In genomic region chr17:79833110-79833450, GRCh38 we compare ENCODE assay signal across 13 cellular contexts. TPM values are rescaled to one million over a fixed set of nuclear protein-coding genes. Genes with fewer than 3 reads are reported as not detected.
DNase-seq lines count a peak whose midpoint lies in the region; ATAC-seq and TF ChIP-seq lines count a peak whose summit lies in the region.
"Had no signal": no experiment of that assay in that cellular context is flagged by ENCODE, and none has a peak within 500 bp of the region (broad histone marks: within the 10 kb centered on the region; RNA-seq: fewer than 3 reads in every experiment).

No MANE protein-coding gene starts in this region.

- intact Hi-C loops in PC-9 (cut with micrococcal nuclease; ENCODE audit: unreplicated experiment) = no loop called here
- intact Hi-C loops in prostate gland (cut with DNase I) = no loop called here

- no peak for DNase-seq in activated T-cell treated with anti-CD3 and anti-CD28 coated beads, Interleukin-2, amount 50 U/mL, for 72 hours
- no peak for DNase-seq in activated T-cell treated with anti-CD3 and anti-CD28 coated beads, Interleukin-2, amount 50 U/mL, for 48 hours
- DNase-seq in PC-9 (no peak), fibroblast of villous mesenchyme (ENCODE audit: low read depth) (no peak), prostate gland (ENCODE audit: low spot score) (no peak), AML-193 (lab: John Stamatoyannopoulos, UW) (no peak), HFFc6 (no peak), HPDE6-E6E7 (ENCODE audit: extremely low spot score) (no peak)
- DNase-seq: activated CD4-positive, alpha-beta T cell treated with anti-CD3 and anti-CD28 coated beads, Interleukin-2, amount 50 U/mL, for 4 hours; activated naive CD4-positive, alpha-beta T cell; KBM-7; NCI-H2029; NK-92 treated with Interleukin-12 subunit alpha and Interleukin-12 subunit beta, amount 100 ng/mL, for 24 hours had no signal

- POLR2A ChIA-PET in PC-9 (lab: Charles Lee; ENCODE audit: unreplicated experiment) = interaction anchor here (0.7 to 0.9 kb wide), 2 partner anchors 23 to 25 kb away, joined by 3 to 22 read pairs; no protein-coding TSS in a partner anchor

- no peak for TF ChIP-seq POLR2A in prostate gland (IDR thresholded peaks at IDR 0.05)

- no peak overlapping the region for H2AFZ ChIP-seq in PC-9

- H3K27ac ChIP-seq in PC-9 (peak overlapping the region; percentile 82), prostate gland (peak overlapping the region; percentile 80 to 88)

- H3K4me3 ChIP-seq in PC-9 (peak overlapping the region; percentile 68), fibroblast of villous mesenchyme (ENCODE audit: low read depth, low read length) (peak overlapping the region; percentile 43), prostate gland (peak overlapping the region in 1 of 2 donors; percentile 11)

- no peaks in the 10 kb centered on the region for H3K9me3 Mint-ChIP-seq in activated T-cell treated with anti-CD3 and anti-CD28 coated beads, Interleukin-2, amount 50 U/mL, for 72 hours
- no peaks in the 10 kb centered on the region for H3K9me3 Mint-ChIP-seq in HFFc6

- H3K9me3 ChIP-seq in PC-9 (ENCODE audit: insufficient read depth, low read depth) (no peaks in the 10 kb centered on the region), prostate gland (no peaks in the 10 kb centered on the region)

- H3K27me3 ChIP-seq in PC-9 (ENCODE audit: insufficient read depth, low read depth) (no peaks in the 10 kb centered on the region), prostate gland (replicated peaks; ENCODE audit: insufficient read depth) (no peaks in the 10 kb centered on the region)

- peak overlapping the region; percentile 73 for H3K4me2 ChIP-seq in PC-9

- peaks cover 18% of the 10 kb centered on the region for H4K20me1 ChIP-seq in PC-9 (ENCODE audit: insufficient read depth)

- H3K9me2 ChIP-seq in PC-9 (ENCODE audit: insufficient read depth) = no peaks in the 10 kb centered on the region

- no peaks in the 10 kb centered on the region for H3K27me3 Mint-ChIP-seq in activated T-cell treated with anti-CD3 and anti-CD28 coated beads, Interleukin-2, amount 50 U/mL, for 72 hours (ENCODE audit: low read depth)
- H3K27me3 Mint-ChIP-seq in HFFc6 (ENCODE audit: insufficient read depth) = peaks cover 4% of the 10 kb centered on the region

- H3K4me1 ChIP-seq in PC-9 (replicated peaks; ENCODE audit: insufficient read depth) (peaks cover 41% of the 10 kb centered on the region), prostate gland (replicated peaks) (peaks cover 38% of the 10 kb centered on the region)

- no peak for ATAC-seq in activated T-cell treated with anti-CD3 and anti-CD28 coated beads, Interleukin-2, amount 50 U/mL, for 72 hours (replicated peaks in 1 of 2)

- peaks cover 5 to 12% of the 10 kb centered on the region in 2 donors for H3K36me3 Mint-ChIP-seq in activated T-cell treated with anti-CD3 and anti-CD28 coated beads, Interleukin-2, amount 50 U/mL, for 72 hours (ENCODE audit: insufficient read depth in 2 of 2)
- H3K36me3 Mint-ChIP-seq in HFFc6 (ENCODE audit: low read depth) = peaks cover 5% of the 10 kb centered on the region

- H3F3A ChIP-seq in PC-9 (ENCODE audit: insufficient read depth, low read depth) = peaks cover 16% of the 10 kb centered on the region; the same call in 1 of the 2 replicates

- H3K4me1 Mint-ChIP-seq in activated T-cell treated with anti-CD3 and anti-CD28 coated beads, Interleukin-2, amount 50 U/mL, for 72 hours (ENCODE audit: low read depth) = peaks cover 26% of the 10 kb centered on the region
- peaks cover 8% of the 10 kb centered on the region; the same call in 1 of the 2 replicates for H3K4me1 Mint-ChIP-seq in HFFc6 (ENCODE audit: low read depth)

- H3K27ac Mint-ChIP-seq in activated T-cell treated with anti-CD3 and anti-CD28 coated beads, Interleukin-2, amount 50 U/mL, for 72 hours = no peak overlapping the region
- H3K27ac Mint-ChIP-seq in HFFc6 = no peak overlapping the region

- no peak for TF ChIP-seq CTCF in PC-9 (conservative IDR thresholded peaks at IDR 0.05)
- TF ChIP-seq CTCF in fibroblast of villous mesenchyme (IDR thresholded peaks at IDR 0.05; ENCODE audit: insufficient read depth, low read depth, low read length) = no peak
- no peak for TF ChIP-seq CTCF in prostate gland (IDR thresholded peaks at IDR 0.05)
- no peak for TF ChIP-seq CTCF in HFFc6 (IDR thresholded peaks at IDR 0.05)

- H3K4me3 Mint-ChIP-seq in activated T-cell treated with anti-CD3 and anti-CD28 coated beads, Interleukin-2, amount 50 U/mL, for 72 hours = peak overlapping the region; percentile 27 to 56
- no peak overlapping the region for H3K4me3 Mint-ChIP-seq in HFFc6

- no TSS peak for BruUV-seq in PC-9 (replicated peaks; lab: Mats Ljungman, UMichigan)

- 89% methylated on average over 7 of the region's 7 CpGs for WGBS in prostate gland

- CTCF ChIA-PET in PC-9 (lab: Charles Lee) = interaction anchor here (0.6 to 1.0 kb wide), 3 partner anchors 23 to 160 kb away, joined by 5 to 8 read pairs (median 8); no protein-coding TSS in a partner anchor

- no peaks in the 10 kb centered on the region for H3K36me3 ChIP-seq in PC-9 (ENCODE audit: low read depth)
- H3K36me3 ChIP-seq in prostate gland = peaks cover 0 to 10% of the 10 kb centered on the region in 2 donors

- H3K79me2 ChIP-seq in PC-9 (ENCODE audit: low read depth) = peaks cover 48% of the 10 kb centered on the region

RNA-seq across cellular contexts. Expression of gene CBX4, which starts 6.2 kb away (rescaled TPM):
- 10 to 100 TPM; 38.3 to 45.8 TPM for total RNA-seq in activated T-cell treated with anti-CD3 and anti-CD28 coated beads, Interleukin-2, amount 50 U/mL, for 72 hours
- total RNA-seq in PC-9 (2021) = 32.0 and 33.1 TPM in 2 replicates
- total RNA-seq in fibroblast of villous mesenchyme = 13.0 and 19.0 TPM in 2 replicates
- total RNA-seq in prostate gland = 10 to 100 TPM; 28.0 to 28.5 TPM
- 10 to 100 TPM; 18.2 to 20.2 (median 19.3) TPM for total RNA-seq in HFFc6 (2021; fragmentation: NEBNext Ultra II Directional; extraction: Animal tissue kit (Norgen Biotek cat#: 25700))

RNA-seq across cellular contexts. Expression of gene CBX8, which starts 36.2 kb away (rescaled TPM):
- total RNA-seq in activated T-cell treated with anti-CD3 and anti-CD28 coated beads, Interleukin-2, amount 50 U/mL, for 72 hours = 1 to 10 TPM; 6.0 to 7.2 TPM
- total RNA-seq in PC-9 (2021) (14.2 and 15.5 TPM in 2 replicates), fibroblast of villous mesenchyme (3.2 and 4.7 TPM in 2 replicates), prostate gland (1 to 10 TPM; 4.7 to 4.8 TPM)
- 10 to 100 TPM in 1 of 6 experiments, 1 to 10 TPM in 5; 6.0 to 10.6 (median 8.1) TPM for total RNA-seq in HFFc6 (2021; fragmentation: NEBNext Ultra II Directional; extraction: Animal tissue kit (Norgen Biotek cat#: 25700))

RNA-seq across cellular contexts. Expression of gene CBX2, which starts 55.1 kb away (rescaled TPM):
- total RNA-seq in activated T-cell treated with anti-CD3 and anti-CD28 coated beads, Interleukin-2, amount 50 U/mL, for 72 hours = 1 to 10 TPM; 2.4 to 5.6 TPM
- total RNA-seq in PC-9 (2021) = 30.4 and 32.6 TPM in 2 replicates
- 0.86 and 1.3 TPM in 2 replicates for total RNA-seq in fibroblast of villous mesenchyme
- 10 to 100 TPM in 1 of 2 donors, 1 to 10 TPM in 1; 2.0 to 17.0 TPM for total RNA-seq in prostate gland
- 1 to 10 TPM in 5 of 6 experiments, under 1 TPM in 1; 0.75 to 2.0 (median 1.4) TPM for total RNA-seq in HFFc6 (2021; fragmentation: NEBNext Ultra II Directional; extraction: Animal tissue kit (Norgen Biotek cat#: 25700))
